Comparison of ENCODE assay signal across 1 cellular context in the genomic region with DNA sequence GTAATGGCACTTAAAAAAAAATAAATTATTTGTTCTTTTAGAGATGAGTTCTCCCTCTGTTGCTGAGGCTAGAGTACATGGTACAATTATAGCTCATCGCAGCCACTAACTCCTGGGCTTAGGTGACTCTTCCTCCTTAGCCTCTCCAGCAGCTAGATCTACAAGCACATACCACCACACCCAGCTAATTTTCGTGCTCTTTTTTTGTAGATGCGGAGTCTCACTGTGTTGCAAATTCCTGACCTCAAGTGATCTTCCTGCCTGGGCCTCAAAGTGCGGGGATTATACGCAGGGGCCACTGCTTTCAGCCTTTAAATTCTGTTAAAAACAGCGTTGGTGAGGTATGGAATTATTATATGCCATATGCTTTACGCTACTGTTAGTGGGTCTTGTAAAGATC.
TF ChIP-seq lines count a peak whose summit lies in the region.

No MANE protein-coding gene starts in this region.

TF ChIP-seq in GM23338, 12 proteins besides CTCF, POLR2A, EP300 and RAD21 (continued from another document):
- TF ChIP-seq ZNF114 (CRISPR knock-in tag; IDR thresholded peaks at IDR 0.05) = no peak
